ENCODE assay signal across 32 cellular contexts in genomic region chr6:141780296-141780695, GRCh38.
"Had no signal": no experiment of that assay in that cellular context is flagged by ENCODE, and none has a peak within 500 bp of the region (broad histone marks: within the 10 kb centered on the region; RNA-seq: fewer than 3 reads in every experiment).

No MANE protein-coding gene starts in this region.

- H3K36me3 ChIP-seq: adrenal gland, ascending aorta, brain microvascular endothelial cell, breast epithelium, cardiac muscle cell had no signal

- DNase-seq: activated effector memory CD4-positive, alpha-beta T cell treated with anti-CD3 and anti-CD28 coated beads, Interleukin-2, amount 50 U/mL, for 16 hours; activated effector memory CD4-positive, alpha-beta T cell treated with Interleukin-2 at 50 U/mL for 16 hours; activated gamma-delta T cell; activated gamma-delta T cell treated with Interleukin-2 at 50 U/mL for 16 hours; activated naive CD4-positive, alpha-beta T cell; activated naive CD4-positive, alpha-beta T cell treated with anti-CD3 and anti-CD28 coated beads for 36 hours; activated naive CD4-positive, alpha-beta T cell treated with anti-CD3 and anti-CD28 coated beads, Interleukin-2, amount 10 ng/mL, durations not matched to agents 7 days and 5 days; activated naive CD4-positive, alpha-beta T cell treated with anti-CD3 and anti-CD28 coated beads, Interleukin-2, amount 50 U/mL, for 16 hours; activated naive CD4-positive, alpha-beta T cell treated with Interleukin-2 at 50 U/mL for 16 hours; activated naive CD8-positive, alpha-beta T cell treated with anti-CD3 and anti-CD28 coated beads for 36 hours; activated naive CD8-positive, alpha-beta T cell treated with anti-CD3 and anti-CD28 coated beads, Interleukin-2, amount 10 ng/mL, durations not matched to agents 7 days and 5 days; activated naive CD8-positive, alpha-beta T cell treated with anti-CD3 and anti-CD28 coated beads, Interleukin-2, amount 50 U/mL, for 24 hours; activated T-cell treated with anti-CD3 and anti-CD28 coated beads, Interleukin-2, amount 50 U/mL, for 4 hours; activated T-cell treated with anti-CD3 and anti-CD28 coated beads, Interleukin-2, amount 50 U/mL, for 48 hours; activated T-cell treated with anti-CD3 and anti-CD28 coated beads, Interleukin-2, amount 50 U/mL, for 72 hours; adrenal gland; amniotic stem cell; amygdala; anterior cingulate cortex; aorta; body of pancreas; brain microvascular endothelial cell; caudate nucleus; central memory CD4-positive, alpha-beta T cell; cerebellar nuclear complex had no signal

- ATAC-seq: activated naive CD4-positive, alpha-beta T cell treated with anti-CD3 and anti-CD28 coated beads, Interleukin-2, amount 50 U/mL, for 72 hours; activated naive CD8-positive, alpha-beta T cell treated with anti-CD3 and anti-CD28 coated beads, Interleukin-2, amount 50 U/mL, for 24 hours; activated T-cell treated with anti-CD3 and anti-CD28 coated beads, Interleukin-2, amount 50 U/mL, for 4 hours; activated T-cell treated with anti-CD3 and anti-CD28 coated beads, Interleukin-2, amount 50 U/mL, for 72 hours; activated T-helper 17 cell treated with anti-CD3 and anti-CD28 coated beads, Interleukin-2, amount 50 U/mL, for 72 hours; body of pancreas had no signal

- H3K9me3 ChIP-seq: adrenal gland, ascending aorta, body of pancreas, breast epithelium had no signal

- H3K4me1 ChIP-seq: adrenal gland, ascending aorta, body of pancreas, breast epithelium had no signal

- H3K4me3 ChIP-seq: adrenal gland, ascending aorta, body of pancreas, breast epithelium, cardiac muscle cell had no signal

- FAIRE-seq: astrocyte, bronchial epithelial cell had no signal

- H3K27me3 ChIP-seq: adrenal gland, ascending aorta, body of pancreas, brain microvascular endothelial cell, breast epithelium, cardiac muscle cell had no signal

- H3K27ac ChIP-seq: adrenal gland, ascending aorta, body of pancreas, brain microvascular endothelial cell, breast epithelium, cardiac muscle cell had no signal
